Comparison of ENCODE assay signal across 8 cellular contexts in the genomic region with DNA sequence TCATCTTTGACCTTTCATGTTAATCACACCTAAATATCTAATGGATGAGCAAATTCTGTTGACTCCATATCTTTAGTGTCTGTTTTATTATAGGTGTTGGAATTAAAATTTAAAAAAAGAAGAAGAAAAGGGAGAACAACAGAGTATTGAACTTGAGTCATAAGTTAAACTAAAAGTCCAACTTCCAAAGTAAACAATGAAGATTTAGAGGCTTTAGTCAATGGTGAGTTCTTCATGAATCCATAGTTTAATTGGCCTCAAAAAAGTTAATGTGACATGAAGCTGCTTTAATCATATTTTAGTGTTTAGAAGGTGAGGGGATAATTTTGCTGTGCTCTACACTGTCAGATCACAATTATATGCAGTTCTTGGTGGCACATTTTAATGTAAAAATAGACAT.
"Had no signal": no experiment of that assay in that cellular context is flagged by ENCODE, and none has a peak within 500 bp of the region (broad histone marks: within the 10 kb centered on the region; RNA-seq: fewer than 3 reads in every experiment).

No MANE protein-coding gene starts in this region.

- H3K4me3 ChIP-seq: GM12878 had no signal

- DNase-seq: GDM1, GF-D8 had no signal

- FAIRE-seq: G401.6, GM12878, GM12891, GM12892, GM18507, GM19239 had no signal

- ATAC-seq: GM12878 had no signal
